ENCODE assay signal across 13 cellular contexts in the genomic region with DNA sequence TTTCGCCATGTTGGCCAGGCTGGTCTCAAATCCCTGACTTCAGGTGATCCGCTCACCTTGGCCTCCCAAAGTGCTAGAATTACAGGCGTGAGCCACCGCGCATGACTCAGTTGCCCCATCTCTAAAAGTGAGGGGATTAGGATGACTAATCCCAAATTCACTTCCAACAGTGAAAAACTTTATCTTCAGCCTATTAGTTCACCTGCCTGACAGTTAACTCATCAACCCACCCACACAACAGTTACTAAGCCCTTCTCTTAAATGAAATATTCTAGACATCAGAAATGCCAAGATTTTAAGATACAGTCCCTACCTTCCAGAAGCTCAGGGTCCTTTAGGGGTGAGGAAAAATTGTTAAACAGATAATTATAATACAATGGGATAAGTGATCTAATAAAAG. TPM values are rescaled to one million over a fixed set of nuclear protein-coding genes. Genes with fewer than 3 reads are reported as not detected.
DNase-seq lines count a peak whose midpoint lies in the region; ATAC-seq and TF ChIP-seq lines count a peak whose summit lies in the region.
"Had no signal": no experiment of that assay in that cellular context is flagged by ENCODE, and none has a peak within 500 bp of the region (broad histone marks: within the 10 kb centered on the region; RNA-seq: fewer than 3 reads in every experiment).

No MANE protein-coding gene starts in this region.

- TF ChIP-seq POLR2A in esophagus muscularis mucosa (IDR thresholded peaks at IDR 0.05; ENCODE audit: low read depth), result no peak

- H3K36me3 ChIP-seq in BLaER1 treated with 17β-estradiol and CSF1 and Interleukin-3, amounts not matched to agents 10 nM and 100 nM, result peaks cover 41 to 60% (median 51%) of the 10 kb centered on the region in 11 experiments
- H3K36me3 ChIP-seq in CD4-positive, alpha-beta memory T cell (ENCODE audit: insufficient read depth, low read length), result peaks cover 4% of the 10 kb centered on the region
- peaks cover 21 to 55% (median 51%) of the 10 kb centered on the region in 4 donors for H3K36me3 ChIP-seq in esophagus muscularis mucosa

- H3K27ac Mint-ChIP-seq in CD4-positive, alpha-beta memory T cell, result peak overlapping the region; percentile 19 to 99 (median 61)
- H3K27ac Mint-ChIP-seq in activated T-helper 17 cell treated with anti-CD3 and anti-CD28 coated beads, Interleukin-2, amount 50 U/mL, for 72 hours, result no peak overlapping the region
- H3K27ac Mint-ChIP-seq in nephron progenitor cell, result no peak overlapping the region

- DNase-seq in CD4-positive, alpha-beta memory T cell, result no peak
- DNase-seq in nephron progenitor cell, result no peak
- no peak for DNase-seq in left colon
- DNase-seq in esophagus muscularis mucosa (ENCODE audit: extremely low spot score), result no peak
- DNase-seq: C1 segment of cervical spinal cord; effector CD8-positive, alpha-beta T cell; NCI-H1694 had no signal

- H3K9ac ChIP-seq in BLaER1 treated with 17β-estradiol and CSF1 and Interleukin-3, amounts not matched to agents 10 nM and 100 nM, result peak overlapping the region in 3 of 11 experiments; percentile 84 to 92 (median 87); a peak in 1 of 22 replicates
- H3K9ac ChIP-seq: KMS-11 had no signal

- peaks cover 28 to 45% (median 35%) of the 10 kb centered on the region in 4 donors for H3K4me1 Mint-ChIP-seq in CD4-positive, alpha-beta memory T cell
- H3K4me1 Mint-ChIP-seq in activated T-helper 17 cell treated with anti-CD3 and anti-CD28 coated beads, Interleukin-2, amount 50 U/mL, for 72 hours, result peaks cover 13% of the 10 kb centered on the region
- H3K4me1 Mint-ChIP-seq in nephron progenitor cell, result peaks cover 39% of the 10 kb centered on the region

- peaks cover 0 to 21% (median 7%) of the 10 kb centered on the region in 11 experiments; a peak in 13 of 22 replicates for H4K20me1 ChIP-seq in BLaER1 treated with 17β-estradiol and CSF1 and Interleukin-3, amounts not matched to agents 10 nM and 100 nM

- H3K4me3 Mint-ChIP-seq in CD4-positive, alpha-beta memory T cell, result peak overlapping the region in 3 of 8 donors; percentile 26 to 39 (median 27)
- peak overlapping the region; percentile 27 for H3K4me3 Mint-ChIP-seq in activated T-helper 17 cell treated with anti-CD3 and anti-CD28 coated beads, Interleukin-2, amount 50 U/mL, for 72 hours
- peak overlapping the region; percentile 48 for H3K4me3 Mint-ChIP-seq in nephron progenitor cell

- peaks cover 20 to 61% of the 10 kb centered on the region in 2 donors for H3K36me3 Mint-ChIP-seq in CD4-positive, alpha-beta memory T cell
- peaks cover 72% of the 10 kb centered on the region for H3K36me3 Mint-ChIP-seq in activated T-helper 17 cell treated with anti-CD3 and anti-CD28 coated beads, Interleukin-2, amount 50 U/mL, for 72 hours (ENCODE audit: low read depth)
- peaks cover 43% of the 10 kb centered on the region for H3K36me3 Mint-ChIP-seq in nephron progenitor cell (ENCODE audit: low read depth)

- no peak for TF ChIP-seq EP300 in esophagus muscularis mucosa (IDR thresholded peaks at IDR 0.05)

- H3K4me1 ChIP-seq in BLaER1 treated with 17β-estradiol and CSF1 and Interleukin-3, amounts not matched to agents 10 nM and 100 nM, result peaks cover 24 to 32% (median 28%) of the 10 kb centered on the region in 10 experiments
- peaks cover 36% of the 10 kb centered on the region for H3K4me1 ChIP-seq in CD4-positive, alpha-beta memory T cell (ENCODE audit: insufficient read depth, low read length)
- H3K4me1 ChIP-seq in esophagus muscularis mucosa, result peaks cover 29 to 40% (median 38%) of the 10 kb centered on the region in 4 donors

- no peaks in the 10 kb centered on the region for H3K27me3 ChIP-seq in BLaER1 treated with 17β-estradiol and CSF1 and Interleukin-3, amounts not matched to agents 10 nM and 100 nM
- no peaks in the 10 kb centered on the region for H3K27me3 ChIP-seq in CD4-positive, alpha-beta memory T cell (ENCODE audit: insufficient read depth, low read length)
- H3K27me3 ChIP-seq in esophagus muscularis mucosa, result no peaks in the 10 kb centered on the region
- H3K27me3 ChIP-seq: cardiac muscle cell had no signal

- H3K4me2 ChIP-seq in BLaER1 treated with 17β-estradiol and CSF1 and Interleukin-3, amounts not matched to agents 10 nM and 100 nM, result peak overlapping the region in 7 of 11 experiments; percentile 88 to 99 (median 97); a peak in 5 of 22 replicates

- 94% methylated on average over 5 of the region's 5 CpGs for WGBS in esophagus muscularis mucosa

- ATAC-seq in activated T-helper 17 cell treated with anti-CD3 and anti-CD28 coated beads, Interleukin-2, amount 50 U/mL, for 72 hours (replicated peaks), result no peak
- ATAC-seq in left colon, result no peak
- no peak for ATAC-seq in GM21528 (IDR thresholded peaks at IDR 0.05; ENCODE audit: low FRiP score, unreplicated experiment)

- TF ChIP-seq CTCF in nephron progenitor cell (IDR thresholded peaks at IDR 0.05) (no peak), esophagus muscularis mucosa (IDR thresholded peaks at IDR 0.05) (no peak)

- CTCF ChIA-PET in CD4-positive, alpha-beta memory T cell (lab: Charles Lee; ENCODE audit: partially characterized antibody), result interaction anchor here (1.6 kb wide), 1 partner anchor 58 kb away, joined by 3 read pairs; no protein-coding TSS in a partner anchor

- H3K27me3 Mint-ChIP-seq in CD4-positive, alpha-beta memory T cell, result no peaks in the 10 kb centered on the region
- H3K27me3 Mint-ChIP-seq in activated T-helper 17 cell treated with anti-CD3 and anti-CD28 coated beads, Interleukin-2, amount 50 U/mL, for 72 hours, result no peaks in the 10 kb centered on the region
- peaks cover 5% of the 10 kb centered on the region for H3K27me3 Mint-ChIP-seq in nephron progenitor cell (ENCODE audit: low read depth, poor library complexity)

- intact Hi-C loops in CD4-positive, alpha-beta memory T cell (cut with micrococcal nuclease), result loop anchor here (5.0 kb wide), 1 partner anchor 104 kb away; no protein-coding TSS in a partner anchor
- intact Hi-C loops in left colon (cut with DNase I, micrococcal nuclease), result loop anchor here in 1 of 2 donors (10.0 kb wide), 1 partner anchor 287 kb away; the partner anchor contains the start of genes DDIAS and PRCP
- intact Hi-C loops in esophagus muscularis mucosa (cut with DNase I), result loop anchor here (5.0 kb wide), 2 partner anchors 34 to 289 kb away; partner anchors contain the start of genes DDIAS, PCF11 and PRCP

- no peak overlapping the region for H3K27ac ChIP-seq in BLaER1 treated with 17β-estradiol and CSF1 and Interleukin-3, amounts not matched to agents 10 nM and 100 nM
- no peak overlapping the region for H3K27ac ChIP-seq in CD4-positive, alpha-beta memory T cell (ENCODE audit: low read depth, low read length)
- peak overlapping the region in 1 of 4 donors; percentile 95 for H3K27ac ChIP-seq in esophagus muscularis mucosa (replicated peaks in 1 of 4)
- H3K27ac ChIP-seq: cardiac muscle cell, KMS-11 had no signal

- H3K4me3 ChIP-seq in BLaER1 treated with 17β-estradiol and CSF1 and Interleukin-3, amounts not matched to agents 10 nM and 100 nM, result no peak overlapping the region
- no peak overlapping the region for H3K4me3 ChIP-seq in CD4-positive, alpha-beta memory T cell (ENCODE audit: low read length in 2 of 2)
- no peak overlapping the region for H3K4me3 ChIP-seq in esophagus muscularis mucosa
- H3K4me3 ChIP-seq: cardiac muscle cell, lung had no signal

- POLR2A ChIA-PET in CD4-positive, alpha-beta memory T cell (lab: Charles Lee; ENCODE audit: partially characterized antibody), result interaction anchor here (1.3 kb wide), 1 partner anchor 32 kb away, joined by 9 read pairs; no protein-coding TSS in a partner anchor

- H3K9me3 ChIP-seq in BLaER1 treated with 17β-estradiol and CSF1 and Interleukin-3, amounts not matched to agents 10 nM and 100 nM (replicated peaks in 1 of 11), result no peaks in the 10 kb centered on the region
- H3K9me3 ChIP-seq in CD4-positive, alpha-beta memory T cell (ENCODE audit: control insufficient read depth in 1 of 2, low read length in 2 of 2), result no peaks in the 10 kb centered on the region
- no peaks in the 10 kb centered on the region for H3K9me3 ChIP-seq in esophagus muscularis mucosa

- peaks cover 0 to 5% (median 0%) of the 10 kb centered on the region in 8 donors for H3K9me3 Mint-ChIP-seq in CD4-positive, alpha-beta memory T cell
- no peaks in the 10 kb centered on the region for H3K9me3 Mint-ChIP-seq in activated T-helper 17 cell treated with anti-CD3 and anti-CD28 coated beads, Interleukin-2, amount 50 U/mL, for 72 hours
- no peaks in the 10 kb centered on the region for H3K9me3 Mint-ChIP-seq in nephron progenitor cell

RNA-seq across cellular contexts. Expression of gene ANKRD42, which starts 2.0 kb away (rescaled TPM):
- total RNA-seq in CD4-positive, alpha-beta memory T cell, result 10 to 100 TPM in 1 of 2 experiments, 1 to 10 TPM in 1; 8.9 to 12.4 TPM
- 1 to 10 TPM; 3.9 to 4.4 TPM for polyA plus RNA-seq in CD4-positive, alpha-beta memory T cell
- 1 to 10 TPM; 2.2 to 2.3 TPM for total RNA-seq in activated T-helper 17 cell treated with anti-CD3 and anti-CD28 coated beads, Interleukin-2, amount 50 U/mL, for 72 hours
- total RNA-seq in left colon (1 to 10 TPM; 7.2 to 8.6 TPM), esophagus muscularis mucosa (10 to 100 TPM; 11.8 to 13.0 (median 12.6) TPM)

RNA-seq across cellular contexts. Expression of gene PCF11, which starts 34.6 kb away (rescaled TPM):
- total RNA-seq in CD4-positive, alpha-beta memory T cell, result 100 to 1,000 TPM; 161 to 165 TPM
- 10 to 100 TPM; 11.6 to 41.9 TPM for polyA plus RNA-seq in CD4-positive, alpha-beta memory T cell
- total RNA-seq in activated T-helper 17 cell treated with anti-CD3 and anti-CD28 coated beads, Interleukin-2, amount 50 U/mL, for 72 hours, result 10 to 100 TPM; 50.1 to 84.8 TPM
- total RNA-seq in left colon (10 to 100 TPM; 50.7 to 52.0 TPM), esophagus muscularis mucosa (10 to 100 TPM; 32.3 to 58.0 (median 41.9) TPM)

Comparison
In these comparisons a context has a peak if more than half of its experiments do, and no peak if none do; other contexts are left out.
1. H3K27ac Mint-ChIP-seq: peak in CD4-positive, alpha-beta memory T cell (7 of 7); none in activated T-helper 17 cell treated with anti-CD3 and anti-CD28 coated beads, Interleukin-2, amount 50 U/mL, for 72 hours (single experiment) and nephron progenitor cell (single experiment).